8 cellular contexts compared by ENCODE assay signal in genomic region chr4:110631582-110632505, GRCh38. TPM values are rescaled to one million over a fixed set of nuclear protein-coding genes. Genes with fewer than 3 reads are reported as not detected.
A peak's percentile ranks its signal among the peaks of the same experiment; 100 is the strongest.
DNase-seq lines count a peak whose midpoint lies in the region; ATAC-seq, FAIRE-seq and TF ChIP-seq lines count a peak whose summit lies in the region.

No MANE protein-coding gene starts in this region.

- POLR2A ChIA-PET in CD4-positive, alpha-beta T cell (lab: Charles Lee), result no interaction called here

- peaks cover 0 to 15% of the 10 kb centered on the region in 2 donors for H3K4me1 ChIP-seq in adrenal gland (replicated peaks in 1 of 2)
- no peaks in the 10 kb centered on the region for H3K4me1 ChIP-seq in right cardiac atrium (ENCODE audit: control insufficient read depth, insufficient read depth, low read length)
- peaks cover 10% of the 10 kb centered on the region for H3K4me1 ChIP-seq in psoas muscle

- DNase-seq in CD4-positive, alpha-beta T cell, result no peak
- DNase-seq in NCI-H510A (lab: John Stamatoyannopoulos, UW) (peak; percentile 62), adrenal gland (peak; percentile 45 to 75 (median 60)), right cardiac atrium (peak; percentile 77 to 84 (median 82)), psoas muscle (peak; percentile 79 to 86), RCC 7860 (ENCODE audit: low spot score) (no peak)

- no peak for TF ChIP-seq CTCF in CD4-positive, alpha-beta T cell (IDR thresholded peaks at IDR 0.05)
- TF ChIP-seq CTCF in adrenal gland (IDR thresholded peaks at IDR 0.05), result peak; percentile 42 to 73 (median 58)
- TF ChIP-seq CTCF in psoas muscle (IDR thresholded peaks at IDR 0.05), result peak; percentile 75

- H3K9me3 ChIP-seq in CD4-positive, alpha-beta T cell (ENCODE audit: control insufficient read depth, low read length), result peaks cover 21% of the 10 kb centered on the region
- no peaks in the 10 kb centered on the region for H3K9me3 ChIP-seq in adrenal gland (replicated peaks in 1 of 3)
- no peaks in the 10 kb centered on the region for H3K9me3 ChIP-seq in right cardiac atrium (ENCODE audit: control insufficient read depth, low read length)
- no peaks in the 10 kb centered on the region for H3K9me3 ChIP-seq in psoas muscle

- H3K4me1 Mint-ChIP-seq in CD4-positive, alpha-beta T cell (ENCODE audit: low read depth), result peaks cover 40% of the 10 kb centered on the region

- CTCF ChIA-PET in CD4-positive, alpha-beta T cell (lab: Charles Lee), result no interaction called here

- WGBS in adrenal gland, 4 donors, result 3 to 4% (median 4%) methylated on average over 40 to 63 of the region's 63 CpGs
- WGBS in right cardiac atrium, result 3% methylated on average over 63 of the region's 63 CpGs
- WGBS in psoas muscle, 3 donors, result 38 to 46% (median 40%) methylated on average over 63 of the region's 63 CpGs

- H3K27me3 Mint-ChIP-seq in CD4-positive, alpha-beta T cell, result peaks cover 85% of the 10 kb centered on the region

- ATAC-seq in CD4-positive, alpha-beta T cell (ENCODE audit: poor library complexity), result peak; percentile 54
- ATAC-seq in GM18868 (IDR thresholded peaks at IDR 0.05; ENCODE audit: unreplicated experiment) (peak; percentile 98), HG03097 (IDR thresholded peaks at IDR 0.05; ENCODE audit: low FRiP score, unreplicated experiment) (peak; percentile 98), right cardiac atrium (peak; percentile 95 to 98), psoas muscle (peak; percentile 77 to 95 (median 86))

- H3K4me3 ChIP-seq in adrenal gland (peak overlapping the region in 1 of 4 donors; percentile 34), right cardiac atrium (ENCODE audit: low read length) (no peak overlapping the region), psoas muscle (peak overlapping the region; percentile 84)

- H3K4me3 Mint-ChIP-seq in CD4-positive, alpha-beta T cell, result peak overlapping the region; percentile 73

- H3K27ac ChIP-seq in CD4-positive, alpha-beta T cell (ENCODE audit: low read depth, low read length), result no peak overlapping the region
- H3K27ac ChIP-seq in adrenal gland (no peak overlapping the region), right cardiac atrium (ENCODE audit: low read length) (no peak overlapping the region), psoas muscle (peak overlapping the region; percentile 88)

- FAIRE-seq in RCC 7860 (lab: Jason Lieb, UNC), result no peak

- no peak for TF ChIP-seq POLR2A in adrenal gland (IDR thresholded peaks at IDR 0.05)

- no peak overlapping the region for H3K27ac Mint-ChIP-seq in CD4-positive, alpha-beta T cell

- H3K36me3 ChIP-seq in adrenal gland (replicated peaks in 1 of 2) (no peaks in the 10 kb centered on the region), psoas muscle (ENCODE audit: insufficient read depth in 1 of 2, low read depth in 1 of 2) (no peaks in the 10 kb centered on the region)

- peaks cover 14% of the 10 kb centered on the region for H3K9me3 Mint-ChIP-seq in CD4-positive, alpha-beta T cell

- H3K27me3 ChIP-seq in CD4-positive, alpha-beta T cell (ENCODE audit: control insufficient read depth, insufficient read depth, low read length), result peaks cover 96% of the 10 kb centered on the region
- peaks cover 94% of the 10 kb centered on the region for H3K27me3 ChIP-seq in adrenal gland
- H3K27me3 ChIP-seq in right cardiac atrium (ENCODE audit: control insufficient read depth, insufficient read depth), result peaks cover 4% of the 10 kb centered on the region
- H3K27me3 ChIP-seq in psoas muscle (ENCODE audit: insufficient read depth in 3 of 3, low read length in 2 of 3), result peaks cover 0 to 37% (median 3%) of the 10 kb centered on the region in 3 donors

- intact Hi-C loops in CD4-positive, alpha-beta T cell (cut with DNase I, micrococcal nuclease), result no loop called here
- intact Hi-C loops in adrenal gland (cut with DNase I), result no loop called here
- intact Hi-C loops in right cardiac atrium (cut with DNase I), result loop anchor here in 3 of 4 donors (5.0 to 10.0 kb wide), 6 partner anchors 323 to 1003 kb away; no protein-coding TSS in a partner anchor
- intact Hi-C loops in psoas muscle (cut with DNase I), result loop anchor here (5.0 to 10.0 kb wide), 6 partner anchors 53 to 1003 kb away; no protein-coding TSS in a partner anchor

- peaks cover 13% of the 10 kb centered on the region for H3K36me3 Mint-ChIP-seq in CD4-positive, alpha-beta T cell (ENCODE audit: low read depth)

RNA-seq across cellular contexts. Expression of gene PITX2, which starts 9.0 kb away (rescaled TPM):
- total RNA-seq in CD4-positive, alpha-beta T cell, result not detected
- not detected for total RNA-seq in adrenal gland
- not detected for polyA plus RNA-seq in adrenal gland
- under 1 TPM in 1 of 4 donors, not detected in 3; 0.14 TPM for total RNA-seq in right cardiac atrium
- 0.57 TPM for polyA plus RNA-seq in right cardiac atrium
- total RNA-seq in psoas muscle, result 10 to 100 TPM; 15.7 to 57.9 (median 43.6) TPM
- 10 to 100 TPM; 12.4 to 66.3 (median 54.2) TPM for polyA plus RNA-seq in psoas muscle

Comparison
In these comparisons a context has a peak if more than half of its experiments do, and no peak if none do; other contexts are left out.
1. DNase-seq: peak in NCI-H510A (single experiment), adrenal gland (7 of 7), right cardiac atrium (3 of 3) and psoas muscle (2 of 2); none in CD4-positive, alpha-beta T cell (0 of 10) and RCC 7860 (single experiment).
2. RNA of gene PITX2, which starts 9.0 kb away (total RNA-seq): 15.7 to 57.9 TPM in psoas muscle; not detected in CD4-positive, alpha-beta T cell, not detected in adrenal gland and 0.14 TPM in right cardiac atrium; every median in the first group is over 10 times any median in the second.
3. intact Hi-C loops: an anchor here in right cardiac atrium (5.0 to 10.0 kb wide) and psoas muscle (5.0 to 10.0 kb wide); none called in CD4-positive, alpha-beta T cell and adrenal gland.
4. Peak in every context shown above with its lines, with median percentiles within 50 percentile points of each other: ATAC-seq.